ENCODE assay signal across 15 cellular contexts in genomic region chr19:3617463-3617862, GRCh38. TPM values are rescaled to one million over a fixed set of nuclear protein-coding genes. Genes with fewer than 3 reads are reported as not detected.
A peak's percentile ranks its signal among the peaks of the same experiment; 100 is the strongest.
DNase-seq lines count a peak whose midpoint lies in the region; ATAC-seq, FAIRE-seq and TF ChIP-seq lines count a peak whose summit lies in the region.
"Had no signal": no experiment of that assay in that cellular context is flagged by ENCODE, and none has a peak within 500 bp of the region (broad histone marks: within the 10 kb centered on the region; RNA-seq: fewer than 3 reads in every experiment).

No MANE protein-coding gene starts in this region.

- H2AFZ ChIP-seq in HepG2 (ENCODE audit: low read length) = no peak overlapping the region

- H3K4me2 ChIP-seq in HepG2 (ENCODE audit: low read depth, low read length) = no peak overlapping the region
- H3K4me2 ChIP-seq: smooth muscle cell had no signal

- no peak for TF ChIP-seq CTCF in right lobe of liver (IDR thresholded peaks at IDR 0.05)
- TF ChIP-seq CTCF in HepG2 (CRISPR knock-in tag; IDR thresholded peaks at IDR 0.05) = no peak
- no peak for TF ChIP-seq CTCF in vagina (IDR thresholded peaks at IDR 0.05)

- H3K9me3 ChIP-seq in right lobe of liver (no peaks in the 10 kb centered on the region), HepG2 (ENCODE audit: low read length) (no peaks in the 10 kb centered on the region), SK-N-MC (ENCODE audit: low read depth, low read length) (no peaks in the 10 kb centered on the region), right cardiac atrium (ENCODE audit: control insufficient read depth, low read length) (no peaks in the 10 kb centered on the region), vagina (no peaks in the 10 kb centered on the region)
- no peaks in the 10 kb centered on the region for H3K9me3 ChIP-seq in CD8-positive, alpha-beta memory T cell (ENCODE audit: low read length)

- H3K27me3 ChIP-seq in right lobe of liver (no peaks in the 10 kb centered on the region), HepG2 (ENCODE audit: control insufficient read depth in 1 of 2, insufficient read depth in 2 of 2, low read length in 2 of 2) (no peaks in the 10 kb centered on the region), right cardiac atrium (ENCODE audit: control insufficient read depth, insufficient read depth) (no peaks in the 10 kb centered on the region), vagina (no peaks in the 10 kb centered on the region)
- H3K27me3 ChIP-seq in CD8-positive, alpha-beta memory T cell (ENCODE audit: insufficient read depth, low read length, poor library complexity, severe bottlenecking) = no peaks in the 10 kb centered on the region

- POLR2A ChIA-PET in HepG2 (lab: Yijun Ruan, JAX) = no interaction called here
- POLR2A ChIA-PET in CD8-positive, alpha-beta memory T cell (lab: Charles Lee) = no interaction called here

- no peaks in the 10 kb centered on the region for H3K79me2 ChIP-seq in HepG2 (ENCODE audit: insufficient read depth, low read length)

- TF ChIP-seq RAD21 in HepG2 (CRISPR knock-in tag; IDR thresholded peaks at IDR 0.05) = no peak

- CTCF ChIA-PET in HepG2 (lab: Yijun Ruan, JAX; ENCODE audit: low intra/inter-chr PET ratio, low total read pairs) = no interaction called here
- CTCF ChIA-PET in CD8-positive, alpha-beta memory T cell (lab: Charles Lee) = no interaction called here

- no peak for TF ChIP-seq EP300 in HepG2 (IDR thresholded peaks at IDR 0.05; ENCODE audit: low read depth in 2 of 2, low read length in 2 of 2)
- TF ChIP-seq EP300 in HepG2 (CRISPR knock-in tag; IDR thresholded peaks at IDR 0.05; ENCODE audit: borderline replicate concordance) = no peak

- peak overlapping the region in 1 of 3 donors; percentile 24 for H3K4me3 ChIP-seq in right lobe of liver
- H3K4me3 ChIP-seq in HepG2 (replicated peaks in 1 of 3; ENCODE audit: insufficient read depth in 1 of 3, low read depth in 2 of 3, low read length in 3 of 3) = no peak overlapping the region
- no peak overlapping the region for H3K4me3 ChIP-seq in SK-N-MC
- no peak overlapping the region for H3K4me3 ChIP-seq in right cardiac atrium (ENCODE audit: low read length)
- no peak overlapping the region for H3K4me3 ChIP-seq in vagina
- H3K4me3 ChIP-seq in CD8-positive, alpha-beta memory T cell (ENCODE audit: low read length) = no peak overlapping the region
- H3K4me3 ChIP-seq: smooth muscle cell had no signal

- H3K9me3 Mint-ChIP-seq in CD8-positive, alpha-beta memory T cell = no peaks in the 10 kb centered on the region
- H3K9me3 Mint-ChIP-seq: brain, memory B cell had no signal

- H3K27ac ChIP-seq in right lobe of liver = no peak overlapping the region
- no peak overlapping the region for H3K27ac ChIP-seq in HepG2 (ENCODE audit: extremely low read length, insufficient read depth, low read length)
- H3K27ac ChIP-seq in SK-N-MC = no peak overlapping the region
- no peak overlapping the region for H3K27ac ChIP-seq in right cardiac atrium (ENCODE audit: low read length)
- H3K27ac ChIP-seq in vagina = peak overlapping the region; percentile 65
- no peak overlapping the region for H3K27ac ChIP-seq in CD8-positive, alpha-beta memory T cell (ENCODE audit: low read depth, low read length)

- intact Hi-C loops in right lobe of liver (cut with DNase I) (loop anchor here in 1 of 2 donors (10.0 kb wide), 1 partner anchor 73 kb away; no protein-coding TSS in a partner anchor), HepG2 (cut with micrococcal nuclease; ENCODE audit: unreplicated experiment) (no loop called here), right cardiac atrium (cut with DNase I) (loop anchor here in 3 of 4 donors (5.0 to 10.0 kb wide), 3 partner anchors 70 to 313 kb away; no protein-coding TSS in a partner anchor), vagina (cut with DNase I) (loop anchor here (5.0 kb wide), 1 partner anchor 40 kb away; no protein-coding TSS in a partner anchor)

- peaks cover 0 to 6% (median 3%) of the 10 kb centered on the region in 3 donors for H3K4me1 Mint-ChIP-seq in CD8-positive, alpha-beta memory T cell
- H3K4me1 Mint-ChIP-seq: brain had no signal

- H3K27ac Mint-ChIP-seq in CD8-positive, alpha-beta memory T cell = no peak overlapping the region
- H3K27ac Mint-ChIP-seq: brain, memory B cell had no signal

- no peaks in the 10 kb centered on the region for H3K27me3 Mint-ChIP-seq in CD8-positive, alpha-beta memory T cell
- H3K27me3 Mint-ChIP-seq: brain, memory B cell had no signal

- H3K4me1 ChIP-seq in right lobe of liver (no peaks in the 10 kb centered on the region), HepG2 (ENCODE audit: insufficient read depth, low read length) (no peaks in the 10 kb centered on the region), right cardiac atrium (ENCODE audit: control insufficient read depth, insufficient read depth, low read length) (no peaks in the 10 kb centered on the region), vagina (peaks cover 17% of the 10 kb centered on the region)
- peaks cover 5% of the 10 kb centered on the region for H3K4me1 ChIP-seq in CD8-positive, alpha-beta memory T cell (ENCODE audit: insufficient read depth, low read length)

- 51% methylated on average over 7 of the region's 19 CpGs for WGBS in right lobe of liver (ENCODE audit: insufficient coverage, low coverage, low lambda C conversion rate, missing lambda C conversion rate)
- 94% methylated on average over 11 of the region's 19 CpGs for WGBS in HepG2 (ENCODE audit: low lambda C conversion rate)
- 52% methylated on average over 19 of the region's 19 CpGs for WGBS in right cardiac atrium

- FAIRE-seq in HepG2 (lab: Jason Lieb, UNC) = no peak

- DNase-seq in right lobe of liver = peak in 1 of 3 donors; percentile 47
- DNase-seq in HepG2 (ENCODE audit: low spot score) = no peak
- DNase-seq in SK-N-MC (ENCODE audit: low read depth, low spot score) = no peak
- peak in 2 of 3 donors; percentile 42 to 61 for DNase-seq in right cardiac atrium
- DNase-seq in vagina (ENCODE audit: extremely low spot score in 2 of 2) = no peak
- DNase-seq in HUDEP-2 (lab: John Stamatoyannopoulos, UW; ENCODE audit: unreplicated experiment in 76 of 76) = no peak
- no peak for DNase-seq in CD8-positive, alpha-beta memory T cell
- no peak for DNase-seq in KBM-7
- DNase-seq: activated effector memory CD4-positive, alpha-beta T cell treated with anti-CD3 and anti-CD28 coated beads, Interleukin-2, amount 50 U/mL, for 16 hours; DMS53; NCI-H187 treated with DMSO at 0.1 percent for 48 hours; NCI-H69 had no signal

- BruUV-seq in HepG2 (replicated peaks; lab: Mats Ljungman, UMichigan) = no TSS peak

- H3K9ac ChIP-seq in HepG2 (ENCODE audit: insufficient read depth, low read depth, low read length) (no peak overlapping the region), SK-N-MC (ENCODE audit: insufficient read length) (peak overlapping the region; percentile 17)

- no peak overlapping the region for H3K4me3 Mint-ChIP-seq in CD8-positive, alpha-beta memory T cell
- H3K4me3 Mint-ChIP-seq: brain, memory B cell had no signal

- peaks cover 0 to 11% (median 0%) of the 10 kb centered on the region in 4 donors for H3K36me3 ChIP-seq in right lobe of liver
- H3K36me3 ChIP-seq in HepG2 (replicated peaks in 1 of 2; ENCODE audit: control insufficient read depth in 1 of 2, insufficient read depth in 2 of 2, low read length in 2 of 2) = peaks cover 2 to 4% of the 10 kb centered on the region in 2 experiments; a peak in 2 of 5 replicates
- peaks cover 2% of the 10 kb centered on the region; the same call in 1 of the 2 replicates for H3K36me3 ChIP-seq in SK-N-MC (ENCODE audit: insufficient read depth, low read length)
- peaks cover 0 to 52% of the 10 kb centered on the region in 2 donors for H3K36me3 ChIP-seq in vagina
- no peaks in the 10 kb centered on the region for H3K36me3 ChIP-seq in CD8-positive, alpha-beta memory T cell (ENCODE audit: insufficient read depth, low read length)

- H3K36me3 Mint-ChIP-seq in CD8-positive, alpha-beta memory T cell = peaks cover 0 to 49% (median 2%) of the 10 kb centered on the region in 3 donors

- ATAC-seq in right lobe of liver (peak; percentile 29 to 49 (median 44)), HepG2 (no peak), right cardiac atrium (peak; percentile 2 to 41)

- no peak for TF ChIP-seq POLR2A in right lobe of liver (IDR thresholded peaks at IDR 0.05)
- no peak for TF ChIP-seq POLR2A in HepG2 (IDR thresholded peaks at IDR 0.05; ENCODE audit: insufficient read depth in 1 of 2, low read depth in 2 of 2, low read length in 2 of 2)
- TF ChIP-seq POLR2A in vagina (IDR thresholded peaks at IDR 0.05) = no peak

- in situ Hi-C loops in HepG2 (cut with HindIII; ENCODE audit: extremely low pct_ligation_motif_present, low pct_unique_long_range_greater_than_20kb) = no loop called here
- in situ Hi-C loops in KBM-7 (cut with MboI; ENCODE audit: low pct_unique_long_range_greater_than_20kb, low sequenced_read_pairs) = no loop called here

- H4K20me1 ChIP-seq in HepG2 (ENCODE audit: insufficient read depth, low read length) = no peaks in the 10 kb centered on the region

RNA-seq across cellular contexts. Expression of gene CACTIN, which starts 9.1 kb away (rescaled TPM):
- total RNA-seq in right lobe of liver = 10 to 100 TPM in 4 of 6 experiments, 1 to 10 TPM in 2; 8.4 to 14.9 (median 10.3) TPM
- total RNA-seq in HepG2 (2016; rRNA removed; fragmentation: Illumina TruSeq; extraction: Trizol) = 11.1 and 16.6 TPM in 2 replicates
- 2.8 and 3.1 TPM in 2 replicates for total RNA-seq in HepG2 (2016; cell fraction: cytosol; rRNA removed; fragmentation: Illumina TruSeq; extraction: Trizol; ENCODE audit: low read depth)
- total RNA-seq in HepG2 (2016; cell fraction: insoluble cytoplasmic fraction; rRNA removed; fragmentation: Illumina TruSeq; extraction: Trizol) = 11.2 and 17.9 TPM in 2 replicates
- total RNA-seq in HepG2 (2016; cell fraction: membrane; rRNA removed; fragmentation: Illumina TruSeq; extraction: Trizol) = 4.7 and 5.6 TPM in 2 replicates
- total RNA-seq in HepG2 (2016; cell fraction: nucleus; rRNA removed; fragmentation: Illumina TruSeq; extraction: Trizol) = 9.0 and 11.6 TPM in 2 replicates
- polyA plus RNA-seq in HepG2 (2011; rRNA removed) = 10.0 and 11.5 TPM in 2 replicates
- polyA plus RNA-seq in HepG2 (2011; cell fraction: cytosol; rRNA removed) = 6.6 and 11.2 TPM in 2 replicates
- 31.8 and 41.5 TPM in 2 replicates for polyA plus RNA-seq in HepG2 (2011; cell fraction: nucleus; rRNA removed)
- polyA plus RNA-seq in HepG2 (2012) = 5.7 and 5.8 TPM in 2 replicates
- 1.7 and 1.8 TPM in 2 replicates for polyA plus RNA-seq in HepG2 (2016; cell fraction: cytosol; fragmentation: Illumina TruSeq; extraction: Trizol; ENCODE audit: low read depth)
- 10.2 and 13.0 TPM in 2 replicates for polyA plus RNA-seq in HepG2 (2016; cell fraction: insoluble cytoplasmic fraction; fragmentation: Illumina TruSeq; extraction: Trizol; ENCODE audit: low read depth)
- polyA plus RNA-seq in HepG2 (2016; cell fraction: membrane; fragmentation: Illumina TruSeq; extraction: Trizol; ENCODE audit: low read depth) = 3.7 and 4.0 TPM in 2 replicates
- polyA plus RNA-seq in HepG2 (2016; cell fraction: nucleus; fragmentation: Illumina TruSeq; extraction: Trizol; ENCODE audit: insufficient read depth, low read depth) = 28.6 and 30.2 TPM in 2 replicates
- polyA minus RNA-seq in HepG2 (2011; rRNA and poly(A)+ RNA removed; ENCODE audit: low replicate concordance) = 9.7 and 19.5 TPM in 2 replicates
- polyA minus RNA-seq in HepG2 (2011; cell fraction: cytosol; rRNA and poly(A)+ RNA removed) = 5.0 and 5.2 TPM in 2 replicates
- 5.3 and 5.7 TPM in 2 replicates for polyA minus RNA-seq in HepG2 (2011; cell fraction: nucleus; rRNA and poly(A)+ RNA removed)
- 10 to 100 TPM; 13.8 to 17.8 (median 14.4) TPM for total RNA-seq in right cardiac atrium
- polyA plus RNA-seq in right cardiac atrium = 13.5 TPM
- 36.3 TPM for total RNA-seq in vagina
- total RNA-seq in CD8-positive, alpha-beta memory T cell = 10 to 100 TPM; 37.2 to 39.5 TPM
- 16.8 TPM for polyA plus RNA-seq in CD8-positive, alpha-beta memory T cell

RNA-seq across cellular contexts. Expression of gene TBXA2R, which starts 10.8 kb away (rescaled TPM):
- total RNA-seq in right lobe of liver = 10 to 100 TPM in 1 of 6 experiments, 1 to 10 TPM in 5; 2.8 to 10.4 (median 4.7) TPM
- not detected in 2 replicates for total RNA-seq in HepG2 (2016; rRNA removed; fragmentation: Illumina TruSeq; extraction: Trizol)
- not detected in 2 replicates for total RNA-seq in HepG2 (2016; cell fraction: cytosol; rRNA removed; fragmentation: Illumina TruSeq; extraction: Trizol; ENCODE audit: low read depth)
- not detected in 2 replicates for total RNA-seq in HepG2 (2016; cell fraction: insoluble cytoplasmic fraction; rRNA removed; fragmentation: Illumina TruSeq; extraction: Trizol)
- total RNA-seq in HepG2 (2016; cell fraction: membrane; rRNA removed; fragmentation: Illumina TruSeq; extraction: Trizol) = not detected in 2 replicates
- total RNA-seq in HepG2 (2016; cell fraction: nucleus; rRNA removed; fragmentation: Illumina TruSeq; extraction: Trizol) = not detected in 2 replicates
- polyA plus RNA-seq in HepG2 (2011; rRNA removed) = 0.05 and 0.09 TPM in 2 replicates
- polyA plus RNA-seq in HepG2 (2011; cell fraction: cytosol; rRNA removed) = 0.04 TPM in 2 replicates
- polyA plus RNA-seq in HepG2 (2011; cell fraction: nucleus; rRNA removed) = 0.11 TPM in 1 of 2 replicates, not detected in the other
- polyA plus RNA-seq in HepG2 (2012) = not detected in 2 replicates
- polyA plus RNA-seq in HepG2 (2016; cell fraction: cytosol; fragmentation: Illumina TruSeq; extraction: Trizol; ENCODE audit: low read depth) = not detected in 2 replicates
- polyA plus RNA-seq in HepG2 (2016; cell fraction: insoluble cytoplasmic fraction; fragmentation: Illumina TruSeq; extraction: Trizol; ENCODE audit: low read depth) = not detected in 2 replicates
- not detected in 2 replicates for polyA plus RNA-seq in HepG2 (2016; cell fraction: membrane; fragmentation: Illumina TruSeq; extraction: Trizol; ENCODE audit: low read depth)
- not detected in 2 replicates for polyA plus RNA-seq in HepG2 (2016; cell fraction: nucleus; fragmentation: Illumina TruSeq; extraction: Trizol; ENCODE audit: insufficient read depth, low read depth)
- 0.20 and 1.3 TPM in 2 replicates for polyA minus RNA-seq in HepG2 (2011; rRNA and poly(A)+ RNA removed; ENCODE audit: low replicate concordance)
- not detected in 2 replicates for polyA minus RNA-seq in HepG2 (2011; cell fraction: cytosol; rRNA and poly(A)+ RNA removed)
- not detected in 2 replicates for polyA minus RNA-seq in HepG2 (2011; cell fraction: nucleus; rRNA and poly(A)+ RNA removed)
- 1 to 10 TPM; 1.3 to 2.2 (median 2.0) TPM for total RNA-seq in right cardiac atrium
- 1.8 TPM for polyA plus RNA-seq in right cardiac atrium
- 1.7 TPM for total RNA-seq in vagina
- total RNA-seq in CD8-positive, alpha-beta memory T cell = 1 to 10 TPM; 1.5 to 2.4 TPM
- polyA plus RNA-seq in CD8-positive, alpha-beta memory T cell = 7.6 TPM

RNA-seq across cellular contexts. Expression of gene GIPC3, which starts 32.2 kb away (rescaled TPM):
- total RNA-seq in right lobe of liver = 1 to 10 TPM in 2 of 6 experiments, under 1 TPM in 4; 0.51 to 1.6 (median 0.80) TPM
- total RNA-seq in HepG2 (2016; rRNA removed; fragmentation: Illumina TruSeq; extraction: Trizol) = not detected in 2 replicates
- not detected in 2 replicates for total RNA-seq in HepG2 (2016; cell fraction: cytosol; rRNA removed; fragmentation: Illumina TruSeq; extraction: Trizol; ENCODE audit: low read depth)
- total RNA-seq in HepG2 (2016; cell fraction: insoluble cytoplasmic fraction; rRNA removed; fragmentation: Illumina TruSeq; extraction: Trizol) = not detected in 2 replicates
- total RNA-seq in HepG2 (2016; cell fraction: membrane; rRNA removed; fragmentation: Illumina TruSeq; extraction: Trizol) = not detected in 2 replicates
- total RNA-seq in HepG2 (2016; cell fraction: nucleus; rRNA removed; fragmentation: Illumina TruSeq; extraction: Trizol) = not detected in 2 replicates
- polyA plus RNA-seq in HepG2 (2011; rRNA removed) = 0.05 and 0.08 TPM in 2 replicates
- polyA plus RNA-seq in HepG2 (2011; cell fraction: cytosol; rRNA removed) = 0.01 and 0.03 TPM in 2 replicates
- polyA plus RNA-seq in HepG2 (2011; cell fraction: nucleus; rRNA removed) = 0.14 and 0.17 TPM in 2 replicates
- 0.04 TPM in 1 of 2 replicates, not detected in the other for polyA plus RNA-seq in HepG2 (2012)
- polyA plus RNA-seq in HepG2 (2016; cell fraction: cytosol; fragmentation: Illumina TruSeq; extraction: Trizol; ENCODE audit: low read depth) = not detected in 2 replicates
- polyA plus RNA-seq in HepG2 (2016; cell fraction: insoluble cytoplasmic fraction; fragmentation: Illumina TruSeq; extraction: Trizol; ENCODE audit: low read depth) = not detected in 2 replicates
- polyA plus RNA-seq in HepG2 (2016; cell fraction: membrane; fragmentation: Illumina TruSeq; extraction: Trizol; ENCODE audit: low read depth) = not detected in 2 replicates
- polyA plus RNA-seq in HepG2 (2016; cell fraction: nucleus; fragmentation: Illumina TruSeq; extraction: Trizol; ENCODE audit: insufficient read depth, low read depth) = not detected in 2 replicates
- 0.02 and 5.9 TPM in 2 replicates for polyA minus RNA-seq in HepG2 (2011; rRNA and poly(A)+ RNA removed; ENCODE audit: low replicate concordance)
- not detected in 2 replicates for polyA minus RNA-seq in HepG2 (2011; cell fraction: cytosol; rRNA and poly(A)+ RNA removed)
- polyA minus RNA-seq in HepG2 (2011; cell fraction: nucleus; rRNA and poly(A)+ RNA removed) = not detected in 2 replicates
- 1 to 10 TPM in 2 of 4 donors, under 1 TPM in 2; 0.89 to 2.1 (median 1.2) TPM for total RNA-seq in right cardiac atrium
- 1.2 TPM for polyA plus RNA-seq in right cardiac atrium
- total RNA-seq in vagina = 0.25 TPM
- under 1 TPM; 0.33 to 0.46 TPM for total RNA-seq in CD8-positive, alpha-beta memory T cell
- 1.8 TPM for polyA plus RNA-seq in CD8-positive, alpha-beta memory T cell

RNA-seq across cellular contexts. Expression of gene HMG20B, which starts 44.7 kb away (rescaled TPM):
- total RNA-seq in right lobe of liver (10 to 100 TPM; 30.7 to 58.6 (median 33.3) TPM), HepG2 (2016; rRNA removed; fragmentation: Illumina TruSeq; extraction: Trizol) (23.0 and 29.2 TPM in 2 replicates), right cardiac atrium (10 to 100 TPM; 35.7 to 46.0 (median 36.2) TPM), vagina (92.8 TPM)
- 26.2 and 31.3 TPM in 2 replicates for total RNA-seq in HepG2 (2016; cell fraction: cytosol; rRNA removed; fragmentation: Illumina TruSeq; extraction: Trizol; ENCODE audit: low read depth)
- total RNA-seq in HepG2 (2016; cell fraction: insoluble cytoplasmic fraction; rRNA removed; fragmentation: Illumina TruSeq; extraction: Trizol) = 26.2 and 29.0 TPM in 2 replicates
- 40.2 and 42.4 TPM in 2 replicates for total RNA-seq in HepG2 (2016; cell fraction: membrane; rRNA removed; fragmentation: Illumina TruSeq; extraction: Trizol)
- 17.0 TPM in 2 replicates for total RNA-seq in HepG2 (2016; cell fraction: nucleus; rRNA removed; fragmentation: Illumina TruSeq; extraction: Trizol)
- polyA plus RNA-seq in HepG2 (2011; rRNA removed) (23.9 and 24.8 TPM in 2 replicates), right cardiac atrium (50.5 TPM)
- polyA plus RNA-seq in HepG2 (2011; cell fraction: cytosol; rRNA removed) = 17.7 and 28.8 TPM in 2 replicates
- 73.5 and 97.4 TPM in 2 replicates for polyA plus RNA-seq in HepG2 (2011; cell fraction: nucleus; rRNA removed)
- polyA plus RNA-seq in HepG2 (2012) = 19.0 and 22.8 TPM in 2 replicates
- polyA plus RNA-seq in HepG2 (2016; cell fraction: cytosol; fragmentation: Illumina TruSeq; extraction: Trizol; ENCODE audit: low read depth) = 33.9 and 35.6 TPM in 2 replicates
- polyA plus RNA-seq in HepG2 (2016; cell fraction: insoluble cytoplasmic fraction; fragmentation: Illumina TruSeq; extraction: Trizol; ENCODE audit: low read depth) = 36.6 TPM in 2 replicates
- 38.7 and 44.5 TPM in 2 replicates for polyA plus RNA-seq in HepG2 (2016; cell fraction: membrane; fragmentation: Illumina TruSeq; extraction: Trizol; ENCODE audit: low read depth)
- 80.7 and 81.4 TPM in 2 replicates for polyA plus RNA-seq in HepG2 (2016; cell fraction: nucleus; fragmentation: Illumina TruSeq; extraction: Trizol; ENCODE audit: insufficient read depth, low read depth)
- 13.9 and 67.7 TPM in 2 replicates for polyA minus RNA-seq in HepG2 (2011; rRNA and poly(A)+ RNA removed; ENCODE audit: low replicate concordance)
- 10.8 and 16.1 TPM in 2 replicates for polyA minus RNA-seq in HepG2 (2011; cell fraction: cytosol; rRNA and poly(A)+ RNA removed)
- 8.7 and 9.7 TPM in 2 replicates for polyA minus RNA-seq in HepG2 (2011; cell fraction: nucleus; rRNA and poly(A)+ RNA removed)
- 10 to 100 TPM; 44.0 to 50.6 TPM for total RNA-seq in CD8-positive, alpha-beta memory T cell
- polyA plus RNA-seq in CD8-positive, alpha-beta memory T cell = 54.2 TPM

Comparison
In these comparisons a context has a peak if more than half of its experiments do, and no peak if none do; other contexts are left out.
1. DNase-seq: peak in right cardiac atrium (2 of 3); none in HepG2 (single experiment), SK-N-MC (single experiment), vagina (0 of 2), HUDEP-2 (0 of 76), CD8-positive, alpha-beta memory T cell (0 of 5) and KBM-7 (single experiment).